ENCODE assay signal across 8 cellular contexts in the genomic region with DNA sequence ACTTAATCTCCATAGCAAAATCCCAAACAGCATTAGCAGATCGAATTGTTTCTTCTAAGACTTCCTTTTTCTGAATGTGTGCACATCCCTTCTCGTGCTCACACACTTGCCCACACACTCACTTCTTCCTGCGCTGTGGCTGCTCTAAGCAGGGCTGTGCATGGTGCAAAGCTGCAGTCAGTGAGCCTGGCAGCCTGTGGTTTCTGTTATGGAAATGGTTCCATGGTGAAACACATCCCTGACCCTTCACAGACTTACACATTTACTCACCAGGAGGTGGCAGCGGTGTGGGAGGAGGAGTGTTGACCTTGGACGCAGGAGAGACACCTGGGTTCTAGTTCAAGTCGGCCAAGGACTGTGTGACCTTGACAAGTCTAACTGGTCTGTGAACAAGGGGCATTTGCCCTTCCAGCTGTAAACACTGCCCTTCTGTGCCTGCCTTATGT.
A peak's percentile ranks its signal among the peaks of the same experiment; 100 is the strongest.
DNase-seq lines count a peak whose midpoint lies in the region; ATAC-seq and TF ChIP-seq lines count a peak whose summit lies in the region.

No MANE protein-coding gene starts in this region.

- H3K36me3 Mint-ChIP-seq in memory B cell: no peaks in the 10 kb centered on the region

- H3K9me3 Mint-ChIP-seq in memory B cell: no peaks in the 10 kb centered on the region

- peak overlapping the region; percentile 0 for H3K27ac Mint-ChIP-seq in memory B cell

- no peak overlapping the region for H3K4me3 ChIP-seq in astrocyte of the spinal cord (ENCODE audit: low read depth, low read length)

- peak; percentile 54 for ATAC-seq in memory B cell (ENCODE audit: low read depth)
- ATAC-seq in HG03095 (IDR thresholded peaks at IDR 0.05; ENCODE audit: unreplicated experiment): no peak

- H3K4me3 Mint-ChIP-seq in memory B cell: peak overlapping the region; percentile 18

- no peaks in the 10 kb centered on the region for H3K27me3 Mint-ChIP-seq in memory B cell

- DNase-seq in ACHN: peak; percentile 68
- peak; percentile 56 for DNase-seq in ELR (ENCODE audit: low read depth)
- peak; percentile 60 for DNase-seq in NCI-H510A treated with DMSO at 0.1 percent for 48 hours (lab: John Stamatoyannopoulos, UW)
- DNase-seq in astrocyte of the spinal cord (ENCODE audit: low read depth, low spot score): peak; percentile 49
- no peak for DNase-seq in memory B cell (ENCODE audit: low spot score in 2 of 2)
- no peak for DNase-seq in NCI-H1048 (lab: John Stamatoyannopoulos, UW)
- no peak for DNase-seq in iPS-NIHi7 (ENCODE audit: extremely low spot score)

- in situ Hi-C loops in ACHN (cut with HindIII; ENCODE audit: low pct_ligation_motif_present, low pct_unique_long_range_greater_than_20kb, low sequenced_read_pairs) (no loop called here), astrocyte of the spinal cord (cut with HindIII; ENCODE audit: low sequenced_read_pairs) (no loop called here)

- H3K4me1 Mint-ChIP-seq in memory B cell: peaks cover 36% of the 10 kb centered on the region

- peak; percentile 18 for TF ChIP-seq CTCF in astrocyte of the spinal cord (IDR thresholded peaks at IDR 0.05; ENCODE audit: low read depth, low read length)

Comparison
In these comparisons a context has a peak if more than half of its experiments do, and no peak if none do; other contexts are left out.
1. DNase-seq: peak in ACHN (single experiment), ELR (single experiment), NCI-H510A treated with DMSO at 0.1 percent for 48 hours (single experiment) and astrocyte of the spinal cord (single experiment); none in memory B cell (0 of 2), NCI-H1048 (single experiment) and iPS-NIHi7 (single experiment).